In genomic region chr11:46120711-46121327, GRCh38 we compare ENCODE assay signal across 1 cellular context.
TF ChIP-seq lines count a peak whose summit lies in the region.

No MANE protein-coding gene starts in this region.

TF ChIP-seq in GM12878, 131 proteins besides CTCF, POLR2A, EP300 and RAD21 (continued from another document):
- TF ChIP-seq, protein P1, sequence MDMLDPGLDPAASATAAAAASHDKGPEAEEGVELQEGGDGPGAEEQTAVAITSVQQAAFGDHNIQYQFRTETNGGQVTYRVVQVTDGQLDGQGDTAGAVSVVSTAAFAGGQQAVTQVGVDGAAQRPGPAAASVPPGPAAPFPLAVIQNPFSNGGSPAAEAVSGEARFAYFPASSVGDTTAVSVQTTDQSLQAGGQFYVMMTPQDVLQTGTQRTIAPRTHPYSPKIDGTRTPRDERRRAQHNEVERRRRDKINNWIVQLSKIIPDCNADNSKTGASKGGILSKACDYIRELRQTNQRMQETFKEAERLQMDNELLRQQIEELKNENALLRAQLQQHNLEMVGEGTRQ (IDR thresholded peaks at IDR 0.05; ENCODE audit: borderline replicate concordance, low read depth, low read length) = no peak
- no peak for TF ChIP-seq NFYA (IDR thresholded peaks at IDR 0.05; ENCODE audit: borderline replicate concordance, low read depth, low read length)
- peak; percentile 27 for TF ChIP-seq ZZZ3 (IDR thresholded peaks at IDR 0.05; ENCODE audit: control insufficient read depth, insufficient read length, low read depth)
- no peak for TF ChIP-seq NR2C2 (IDR thresholded peaks at IDR 0.05; ENCODE audit: borderline replicate concordance, control insufficient read depth, insufficient read length, low read depth)
- TF ChIP-seq, protein P2, sequence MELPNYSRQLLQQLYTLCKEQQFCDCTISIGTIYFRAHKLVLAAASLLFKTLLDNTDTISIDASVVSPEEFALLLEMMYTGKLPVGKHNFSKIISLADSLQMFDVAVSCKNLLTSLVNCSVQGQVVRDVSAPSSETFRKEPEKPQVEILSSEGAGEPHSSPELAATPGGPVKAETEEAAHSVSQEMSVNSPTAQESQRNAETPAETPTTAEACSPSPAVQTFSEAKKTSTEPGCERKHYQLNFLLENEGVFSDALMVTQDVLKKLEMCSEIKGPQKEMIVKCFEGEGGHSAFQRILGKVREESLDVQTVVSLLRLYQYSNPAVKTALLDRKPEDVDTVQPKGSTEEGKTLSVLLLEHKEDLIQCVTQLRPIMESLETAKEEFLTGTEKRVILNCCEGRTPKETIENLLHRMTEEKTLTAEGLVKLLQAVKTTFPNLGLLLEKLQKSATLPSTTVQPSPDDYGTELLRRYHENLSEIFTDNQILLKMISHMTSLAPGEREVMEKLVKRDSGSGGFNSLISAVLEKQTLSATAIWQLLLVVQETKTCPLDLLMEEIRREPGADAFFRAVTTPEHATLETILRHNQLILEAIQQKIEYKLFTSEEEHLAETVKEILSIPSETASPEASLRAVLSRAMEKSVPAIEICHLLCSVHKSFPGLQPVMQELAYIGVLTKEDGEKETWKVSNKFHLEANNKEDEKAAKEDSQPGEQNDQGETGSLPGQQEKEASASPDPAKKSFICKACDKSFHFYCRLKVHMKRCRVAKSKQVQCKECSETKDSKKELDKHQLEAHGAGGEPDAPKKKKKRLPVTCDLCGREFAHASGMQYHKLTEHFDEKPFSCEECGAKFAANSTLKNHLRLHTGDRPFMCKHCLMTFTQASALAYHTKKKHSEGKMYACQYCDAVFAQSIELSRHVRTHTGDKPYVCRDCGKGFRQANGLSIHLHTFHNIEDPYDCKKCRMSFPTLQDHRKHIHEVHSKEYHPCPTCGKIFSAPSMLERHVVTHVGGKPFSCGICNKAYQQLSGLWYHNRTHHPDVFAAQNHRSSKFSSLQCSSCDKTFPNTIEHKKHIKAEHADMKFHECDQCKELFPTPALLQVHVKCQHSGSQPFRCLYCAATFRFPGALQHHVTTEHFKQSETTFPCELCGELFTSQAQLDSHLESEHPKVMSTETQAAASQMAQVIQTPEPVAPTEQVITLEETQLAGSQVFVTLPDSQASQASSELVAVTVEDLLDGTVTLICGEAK (IDR thresholded peaks at IDR 0.05; ENCODE audit: borderline replicate concordance) = no peak
- no peak for TF ChIP-seq JUND (IDR thresholded peaks at IDR 0.05; ENCODE audit: low read depth, low read length)
- peak; percentile 85; the same call in 1 of the 2 replicates for TF ChIP-seq HDGF (IDR thresholded peaks at IDR 0.05)
- TF ChIP-seq, protein P3, sequence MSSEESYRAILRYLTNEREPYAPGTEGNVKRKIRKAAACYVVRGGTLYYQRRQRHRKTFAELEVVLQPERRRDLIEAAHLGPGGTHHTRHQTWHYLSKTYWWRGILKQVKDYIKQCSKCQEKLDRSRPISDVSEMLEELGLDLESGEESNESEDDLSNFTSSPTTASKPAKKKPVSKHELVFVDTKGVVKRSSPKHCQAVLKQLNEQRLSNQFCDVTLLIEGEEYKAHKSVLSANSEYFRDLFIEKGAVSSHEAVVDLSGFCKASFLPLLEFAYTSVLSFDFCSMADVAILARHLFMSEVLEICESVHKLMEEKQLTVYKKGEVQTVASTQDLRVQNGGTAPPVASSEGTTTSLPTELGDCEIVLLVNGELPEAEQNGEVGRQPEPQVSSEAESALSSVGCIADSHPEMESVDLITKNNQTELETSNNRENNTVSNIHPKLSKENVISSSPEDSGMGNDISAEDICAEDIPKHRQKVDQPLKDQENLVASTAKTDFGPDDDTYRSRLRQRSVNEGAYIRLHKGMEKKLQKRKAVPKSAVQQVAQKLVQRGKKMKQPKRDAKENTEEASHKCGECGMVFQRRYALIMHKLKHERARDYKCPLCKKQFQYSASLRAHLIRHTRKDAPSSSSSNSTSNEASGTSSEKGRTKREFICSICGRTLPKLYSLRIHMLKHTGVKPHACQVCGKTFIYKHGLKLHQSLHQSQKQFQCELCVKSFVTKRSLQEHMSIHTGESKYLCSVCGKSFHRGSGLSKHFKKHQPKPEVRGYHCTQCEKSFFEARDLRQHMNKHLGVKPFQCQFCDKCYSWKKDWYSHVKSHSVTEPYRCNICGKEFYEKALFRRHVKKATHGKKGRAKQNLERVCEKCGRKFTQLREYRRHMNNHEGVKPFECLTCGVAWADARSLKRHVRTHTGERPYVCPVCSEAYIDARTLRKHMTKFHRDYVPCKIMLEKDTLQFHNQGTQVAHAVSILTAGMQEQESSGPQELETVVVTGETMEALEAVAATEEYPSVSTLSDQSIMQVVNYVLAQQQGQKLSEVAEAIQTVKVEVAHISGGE (CRISPR knock-in tag; IDR thresholded peaks at IDR 0.05) = no peak
- TF ChIP-seq MXI1 (IDR thresholded peaks at IDR 0.05; ENCODE audit: low read depth, low read length) = no peak
- TF ChIP-seq KLF5 (IDR thresholded peaks at IDR 0.05; ENCODE audit: partially characterized antibody) = no peak
- TF ChIP-seq, protein P4, sequence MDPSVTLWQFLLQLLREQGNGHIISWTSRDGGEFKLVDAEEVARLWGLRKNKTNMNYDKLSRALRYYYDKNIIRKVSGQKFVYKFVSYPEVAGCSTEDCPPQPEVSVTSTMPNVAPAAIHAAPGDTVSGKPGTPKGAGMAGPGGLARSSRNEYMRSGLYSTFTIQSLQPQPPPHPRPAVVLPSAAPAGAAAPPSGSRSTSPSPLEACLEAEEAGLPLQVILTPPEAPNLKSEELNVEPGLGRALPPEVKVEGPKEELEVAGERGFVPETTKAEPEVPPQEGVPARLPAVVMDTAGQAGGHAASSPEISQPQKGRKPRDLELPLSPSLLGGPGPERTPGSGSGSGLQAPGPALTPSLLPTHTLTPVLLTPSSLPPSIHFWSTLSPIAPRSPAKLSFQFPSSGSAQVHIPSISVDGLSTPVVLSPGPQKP (IDR thresholded peaks at IDR 0.05; ENCODE audit: low read depth, low read length) = no peak
- TF ChIP-seq ZBTB4 (CRISPR knock-in tag; IDR thresholded peaks at IDR 0.05) = no peak
- no peak for TF ChIP-seq GABPA (IDR thresholded peaks at IDR 0.05; ENCODE audit: low read depth)
- peak; percentile 55; the same call in 1 of the 2 replicates for TF ChIP-seq IKZF1 (conservative IDR thresholded peaks at IDR 0.05)
- no peak for TF ChIP-seq KAT2A (conservative IDR thresholded peaks at IDR 0.05; ENCODE audit: control insufficient read depth, low read depth, low read length)
- TF ChIP-seq E2F4 (IDR thresholded peaks at IDR 0.05; ENCODE audit: low read depth, low read length) = no peak
- no peak for TF ChIP-seq ZNF207 (IDR thresholded peaks at IDR 0.05; ENCODE audit: borderline replicate concordance)
- no peak for TF ChIP-seq SRF (IDR thresholded peaks at IDR 0.05; ENCODE audit: low read depth in 2 of 2, low read length in 2 of 2)
- no peak for TF ChIP-seq PAX8 (IDR thresholded peaks at IDR 0.05)
- TF ChIP-seq NRF1 (conservative IDR thresholded peaks at IDR 0.05; ENCODE audit: low read depth, low read length) = no peak
- TF ChIP-seq EED (IDR thresholded peaks at IDR 0.05; ENCODE audit: low read depth) = peak; percentile 61
- no peak for TF ChIP-seq EZH2 (IDR thresholded peaks at IDR 0.05; ENCODE audit: borderline replicate concordance, control insufficient read depth, low read depth, low read length)
- no peak for TF ChIP-seq RFX5 (IDR thresholded peaks at IDR 0.05; ENCODE audit: low read depth, low read length)
- no peak for TF ChIP-seq ZNF622 (IDR thresholded peaks at IDR 0.05)
- TF ChIP-seq RBBP5 (conservative IDR thresholded peaks at IDR 0.05) = no peak
- TF ChIP-seq IKZF2 (IDR thresholded peaks at IDR 0.05) = peak; percentile 66 to 73
- no peak for TF ChIP-seq MTA3 (IDR thresholded peaks at IDR 0.05; ENCODE audit: borderline replicate concordance, low read length)
- no peak for TF ChIP-seq ASH2L (IDR thresholded peaks at IDR 0.05; ENCODE audit: borderline replicate concordance, low read depth)
- TF ChIP-seq YY1 (IDR thresholded peaks at IDR 0.05; ENCODE audit: low read depth, low read length) = no peak
- TF ChIP-seq NBN (IDR thresholded peaks at IDR 0.05) = 0 out of 2 replicates have a peak, but pooled peaks have one; percentile 63
- no peak for TF ChIP-seq CBFB (IDR thresholded peaks at IDR 0.05; ENCODE audit: low read depth)
- TF ChIP-seq GATAD2B (conservative IDR thresholded peaks at IDR 0.05; ENCODE audit: low read depth) = no peak
- TF ChIP-seq FOXM1 (IDR thresholded peaks at IDR 0.05; ENCODE audit: low read depth, low read length) = no peak
- no peak for TF ChIP-seq SUPT20H (IDR thresholded peaks at IDR 0.05; ENCODE audit: borderline replicate concordance, control insufficient read depth, low read depth, low read length)
- no peak for TF ChIP-seq RUNX3 (IDR thresholded peaks at IDR 0.05; ENCODE audit: low read length)
- TF ChIP-seq, protein P5, sequence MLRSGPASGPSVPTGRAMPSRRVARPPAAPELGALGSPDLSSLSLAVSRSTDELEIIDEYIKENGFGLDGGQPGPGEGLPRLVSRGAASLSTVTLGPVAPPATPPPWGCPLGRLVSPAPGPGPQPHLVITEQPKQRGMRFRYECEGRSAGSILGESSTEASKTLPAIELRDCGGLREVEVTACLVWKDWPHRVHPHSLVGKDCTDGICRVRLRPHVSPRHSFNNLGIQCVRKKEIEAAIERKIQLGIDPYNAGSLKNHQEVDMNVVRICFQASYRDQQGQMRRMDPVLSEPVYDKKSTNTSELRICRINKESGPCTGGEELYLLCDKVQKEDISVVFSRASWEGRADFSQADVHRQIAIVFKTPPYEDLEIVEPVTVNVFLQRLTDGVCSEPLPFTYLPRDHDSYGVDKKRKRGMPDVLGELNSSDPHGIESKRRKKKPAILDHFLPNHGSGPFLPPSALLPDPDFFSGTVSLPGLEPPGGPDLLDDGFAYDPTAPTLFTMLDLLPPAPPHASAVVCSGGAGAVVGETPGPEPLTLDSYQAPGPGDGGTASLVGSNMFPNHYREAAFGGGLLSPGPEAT (IDR thresholded peaks at IDR 0.05; ENCODE audit: low read depth) = peak; percentile 30; the same call in 1 of the 2 replicates
- no peak for TF ChIP-seq NFXL1 (IDR thresholded peaks at IDR 0.05; ENCODE audit: borderline replicate concordance)
- no peak for TF ChIP-seq NR2F1 (conservative IDR thresholded peaks at IDR 0.05)
